Comparison of ENCODE assay signal across 8 cellular contexts in the genomic region with DNA sequence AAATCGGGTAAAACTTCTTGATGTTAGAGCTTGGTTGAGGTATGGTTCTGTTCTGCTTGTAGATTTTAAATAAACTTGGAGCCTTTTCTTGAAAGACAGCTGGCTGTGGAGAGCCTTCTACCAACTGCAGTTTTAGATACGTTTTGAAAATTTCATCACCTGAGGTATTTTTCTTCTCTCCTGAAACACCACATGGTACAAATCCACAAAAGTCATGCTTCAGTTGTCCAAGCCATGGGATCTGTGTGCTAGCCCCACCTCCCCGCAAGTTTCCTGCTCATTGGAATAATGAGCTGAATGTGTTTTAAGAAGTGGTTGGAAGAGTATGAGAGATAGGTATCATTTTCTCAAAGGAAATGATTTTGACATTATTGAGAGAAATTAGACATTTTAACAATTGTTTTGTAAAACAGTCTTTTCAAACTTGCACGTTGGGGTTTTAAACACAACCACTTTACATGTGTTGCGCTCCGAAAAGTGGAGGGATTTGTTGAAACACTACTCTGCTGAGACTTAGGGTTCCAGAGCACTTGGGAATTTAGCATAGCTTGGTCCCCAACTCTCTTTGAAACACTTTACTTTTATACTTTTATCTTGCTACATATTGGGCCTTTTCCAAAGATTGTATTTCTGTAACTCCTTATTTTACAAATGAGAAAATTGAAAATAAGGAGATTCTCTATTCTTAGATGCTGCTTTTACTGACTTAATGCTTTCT. TPM values are rescaled to one million over a fixed set of nuclear protein-coding genes. Genes with fewer than 3 reads are reported as not detected.
DNase-seq lines count a peak whose midpoint lies in the region; ATAC-seq, FAIRE-seq and TF ChIP-seq lines count a peak whose summit lies in the region.

No MANE protein-coding gene starts in this region.

- H3K27ac ChIP-seq in iPS-20b (ENCODE audit: low read length): peak overlapping the region; percentile 18

- peak overlapping the region; percentile 89 for H3K4me3 ChIP-seq in iPS-20b (ENCODE audit: low read length)

- TF ChIP-seq CTCF in Calu3 (IDR thresholded peaks at IDR 0.05; ENCODE audit: unreplicated experiment): no peak

- no peak for FAIRE-seq in HTR-8/SVneo (lab: Jason Lieb, UNC)

- TSS peak; percentile 40 for BruUV-seq in Calu3 (replicated peaks; lab: Mats Ljungman, UMichigan)

- no peaks in the 10 kb centered on the region for H3K9me3 ChIP-seq in iPS-20b (ENCODE audit: insufficient read depth, low read depth, low read length)

- peak overlapping the region; percentile 90 for H3K9ac ChIP-seq in iPS-20b (ENCODE audit: low read depth, low read length)

- H3K27me3 Mint-ChIP-seq in Calu3 (ENCODE audit: unreplicated experiment): no peaks in the 10 kb centered on the region
- H3K27me3 Mint-ChIP-seq in stimulated activated naive CD8-positive, alpha-beta T cell treated with anti-CD3 and anti-CD28 coated beads, Interleukin-15, amount 100 ng/mL, for 72 hours: no peaks in the 10 kb centered on the region

- H3K4me1 Mint-ChIP-seq in Calu3 (ENCODE audit: low read depth, unreplicated experiment): peaks cover 49% of the 10 kb centered on the region
- peaks cover 60% of the 10 kb centered on the region for H3K4me1 Mint-ChIP-seq in stimulated activated naive CD8-positive, alpha-beta T cell treated with anti-CD3 and anti-CD28 coated beads, Interleukin-15, amount 100 ng/mL, for 72 hours

- no peak for ATAC-seq in activated naive CD4-positive, alpha-beta T cell treated with anti-CD3 and anti-CD28 coated beads, Interleukin-2, amount 50 U/mL, for 72 hours
- ATAC-seq in stimulated activated naive CD8-positive, alpha-beta T cell treated with anti-CD3 and anti-CD28 coated beads, Interleukin-15, amount 100 ng/mL, for 72 hours: no peak
- ATAC-seq in HG02642 (IDR thresholded peaks at IDR 0.05; ENCODE audit: poor library complexity, unreplicated experiment) (no peak), GM18873 (IDR thresholded peaks at IDR 0.05; ENCODE audit: low FRiP score, unreplicated experiment) (no peak)

- H3K4me3 Mint-ChIP-seq in Calu3 (ENCODE audit: low read depth, unreplicated experiment): peak overlapping the region; percentile 99
- H3K4me3 Mint-ChIP-seq in stimulated activated naive CD8-positive, alpha-beta T cell treated with anti-CD3 and anti-CD28 coated beads, Interleukin-15, amount 100 ng/mL, for 72 hours: peak overlapping the region; percentile 76 to 85

- CTCF ChIA-PET in Calu3 (lab: Charles Lee): no interaction called here

- H3K27ac Mint-ChIP-seq in Calu3 (ENCODE audit: unreplicated experiment): peak overlapping the region; percentile 8
- H3K27ac Mint-ChIP-seq in activated naive CD4-positive, alpha-beta T cell treated with anti-CD3 and anti-CD28 coated beads, Interleukin-2, amount 50 U/mL, for 72 hours: peak overlapping the region; percentile 76 to 87
- H3K27ac Mint-ChIP-seq in stimulated activated naive CD8-positive, alpha-beta T cell treated with anti-CD3 and anti-CD28 coated beads, Interleukin-15, amount 100 ng/mL, for 72 hours: peak overlapping the region in 1 of 2 donors; percentile 38

- no peaks in the 10 kb centered on the region for H3K9me3 Mint-ChIP-seq in Calu3 (ENCODE audit: low read depth, unreplicated experiment)
- H3K9me3 Mint-ChIP-seq in activated naive CD4-positive, alpha-beta T cell treated with anti-CD3 and anti-CD28 coated beads, Interleukin-2, amount 50 U/mL, for 72 hours: no peaks in the 10 kb centered on the region
- no peaks in the 10 kb centered on the region for H3K9me3 Mint-ChIP-seq in stimulated activated naive CD8-positive, alpha-beta T cell treated with anti-CD3 and anti-CD28 coated beads, Interleukin-15, amount 100 ng/mL, for 72 hours

- intact Hi-C loops in Calu3 (cut with micrococcal nuclease; ENCODE audit: unreplicated experiment): loop anchor here (5.0 to 10.0 kb wide), 3 partner anchors 82 to 314 kb away; partner anchors contain the start of gene PCNX4

- no peaks in the 10 kb centered on the region for H3K36me3 ChIP-seq in iPS-20b (ENCODE audit: insufficient read depth, low read depth, low read length)

- peaks cover 29% of the 10 kb centered on the region for H3K36me3 Mint-ChIP-seq in Calu3 (ENCODE audit: insufficient read depth, unreplicated experiment)
- H3K36me3 Mint-ChIP-seq in activated naive CD4-positive, alpha-beta T cell treated with anti-CD3 and anti-CD28 coated beads, Interleukin-2, amount 50 U/mL, for 72 hours: peaks cover 4 to 7% of the 10 kb centered on the region in 2 donors

- H3K4me1 ChIP-seq in iPS-20b (ENCODE audit: insufficient read depth, low read length): peaks cover 36% of the 10 kb centered on the region

- no peaks in the 10 kb centered on the region for H3K27me3 ChIP-seq in iPS-20b (ENCODE audit: insufficient read depth, low read length)

- DNase-seq in Calu3 (peak; percentile 6), HTR-8/SVneo (ENCODE audit: insufficient read length, low spot score) (peak; percentile 31), SHP77 treated with DMSO at 0.1 percent for 48 hours (lab: John Stamatoyannopoulos, UW) (no peak)
- no peak for DNase-seq in activated naive CD4-positive, alpha-beta T cell treated with anti-CD3 and anti-CD28 coated beads, Interleukin-2, amount 50 U/mL, for 72 hours (ENCODE audit: low spot score in 2 of 2)
- DNase-seq in stimulated activated naive CD8-positive, alpha-beta T cell treated with anti-CD3 and anti-CD28 coated beads, Interleukin-15, amount 100 ng/mL, for 72 hours: no peak

RNA-seq across cellular contexts. Expression of gene PPM1A, which starts 1.5 kb away (rescaled TPM):
- 38.9 and 40.0 TPM in 2 replicates for total RNA-seq in Calu3 (2022)
- total RNA-seq in activated naive CD4-positive, alpha-beta T cell treated with anti-CD3 and anti-CD28 coated beads, Interleukin-2, amount 50 U/mL, for 72 hours: 10 to 100 TPM; 33.7 to 55.5 TPM

Comparison
In these comparisons a context has a peak if more than half of its experiments do, and no peak if none do; other contexts are left out.
1. DNase-seq: peak in Calu3 (single experiment) and HTR-8/SVneo (single experiment); none in activated naive CD4-positive, alpha-beta T cell treated with anti-CD3 and anti-CD28 coated beads, Interleukin-2, amount 50 U/mL, for 72 hours (0 of 2), stimulated activated naive CD8-positive, alpha-beta T cell treated with anti-CD3 and anti-CD28 coated beads, Interleukin-15, amount 100 ng/mL, for 72 hours (0 of 2) and SHP77 treated with DMSO at 0.1 percent for 48 hours (single experiment).